Comparison of ENCODE assay signal across 1 cellular context in genomic region chr7:122305475-122306319, GRCh38.
A peak's percentile ranks its signal among the peaks of the same experiment; 100 is the strongest.
TF ChIP-seq lines count a peak whose summit lies in the region.

No MANE protein-coding gene starts in this region.

TF ChIP-seq in HEK293, 187 proteins besides CTCF, POLR2A, EP300 and RAD21 (continued from another document and continues in another):
- TF ChIP-seq ZNF292 (tag by site-specific recombination; IDR thresholded peaks at IDR 0.05; ENCODE audit: borderline replicate concordance, low read depth) = no peak
- peak; percentile 95 for TF ChIP-seq ZIC2 (tag by site-specific recombination; IDR thresholded peaks at IDR 0.05)
- TF ChIP-seq ZNF274 (IDR thresholded peaks at IDR 0.05; ENCODE audit: low read length) = no peak
- TF ChIP-seq ZNF274 (tag by site-specific recombination; IDR thresholded peaks at IDR 0.05; ENCODE audit: borderline replicate concordance) = no peak
- TF ChIP-seq ZNF610 (tag by site-specific recombination; IDR thresholded peaks at IDR 0.05; ENCODE audit: borderline replicate concordance) = peak; percentile 44; the same call in 1 of the 2 replicates
- no peak for TF ChIP-seq ZNF549 (tag by site-specific recombination; IDR thresholded peaks at IDR 0.05)
- TF ChIP-seq PATZ1 (tag by site-specific recombination; IDR thresholded peaks at IDR 0.05) = peak; percentile 60; the same call in 1 of the 2 replicates
- TF ChIP-seq ZNF221 (tag by site-specific recombination; IDR thresholded peaks at IDR 0.05; ENCODE audit: borderline replicate concordance) = no peak
- peak; percentile 47; the same call in 1 of the 2 replicates for TF ChIP-seq KLF8 (tag by site-specific recombination; IDR thresholded peaks at IDR 0.05)
- no peak for TF ChIP-seq ZNF664 (tag by site-specific recombination; IDR thresholded peaks at IDR 0.05)
- TF ChIP-seq ZBTB7A (tag by site-specific recombination; IDR thresholded peaks at IDR 0.05; ENCODE audit: low read depth) = no peak
- no peak for TF ChIP-seq ZNF510 (tag by site-specific recombination; IDR thresholded peaks at IDR 0.05; ENCODE audit: insufficient replicate concordance)
- TF ChIP-seq ZNF335 (tag by site-specific recombination; conservative IDR thresholded peaks at IDR 0.05) = peak; percentile 95
- TF ChIP-seq ZNF837 (tag by site-specific recombination; IDR thresholded peaks at IDR 0.05) = no peak
- TF ChIP-seq ZNF521 (tag by site-specific recombination; IDR thresholded peaks at IDR 0.05) = no peak
- TF ChIP-seq EGR2 (tag by site-specific recombination; IDR thresholded peaks at IDR 0.05; ENCODE audit: low read depth) = peak; percentile 38; the same call in 1 of the 2 replicates
- no peak for TF ChIP-seq ZNF248 (tag by site-specific recombination; IDR thresholded peaks at IDR 0.05)
- no peak for TF ChIP-seq ZNF677 (tag by site-specific recombination; IDR thresholded peaks at IDR 0.05)
- TF ChIP-seq REST (tag by site-specific recombination; IDR thresholded peaks at IDR 0.05) = no peak
- peak; percentile 60 for TF ChIP-seq KLF1 (tag by site-specific recombination; IDR thresholded peaks at IDR 0.05)
- no peak for TF ChIP-seq HOXC10 (CRISPR knock-in tag; IDR thresholded peaks at IDR 0.05)
- TF ChIP-seq ZNF324 (tag by site-specific recombination; IDR thresholded peaks at IDR 0.05) = no peak
- TF ChIP-seq ZBTB20 (tag by site-specific recombination; IDR thresholded peaks at IDR 0.05) = peak; percentile 63; the same call in 1 of the 2 replicates
- TF ChIP-seq ZNF501 (tag by site-specific recombination; IDR thresholded peaks at IDR 0.05) = peak; percentile 35; the same call in 1 of the 2 replicates
- TF ChIP-seq TCF7L2 (IDR thresholded peaks at IDR 0.05; ENCODE audit: borderline replicate concordance, low read depth, low read length) = no peak
- no peak for TF ChIP-seq ZNF658 (tag by site-specific recombination; IDR thresholded peaks at IDR 0.05)
- TF ChIP-seq ZNF585B (tag by site-specific recombination; IDR thresholded peaks at IDR 0.05) = no peak
- no peak for TF ChIP-seq ZNF488 (tag by site-specific recombination; IDR thresholded peaks at IDR 0.05)
- TF ChIP-seq ZEB2 (tag by site-specific recombination; IDR thresholded peaks at IDR 0.05) = peak; percentile 50; the same call in 1 of the 2 replicates
- no peak for TF ChIP-seq ZNF398 (tag by site-specific recombination; IDR thresholded peaks at IDR 0.05)
- no peak for TF ChIP-seq ZNF555 (tag by site-specific recombination; conservative IDR thresholded peaks at IDR 0.05)
- TF ChIP-seq ZNF707 (tag by site-specific recombination; IDR thresholded peaks at IDR 0.05) = no peak
- TF ChIP-seq ZNF623 (tag by site-specific recombination; IDR thresholded peaks at IDR 0.05) = no peak
- TF ChIP-seq ZNF571 (tag by site-specific recombination; IDR thresholded peaks at IDR 0.05) = no peak
- no peak for TF ChIP-seq ZNF701 (tag by site-specific recombination; IDR thresholded peaks at IDR 0.05)
- no peak for TF ChIP-seq PRDM2 (tag by site-specific recombination; IDR thresholded peaks at IDR 0.05; ENCODE audit: borderline replicate concordance)
- TF ChIP-seq ZNF670 (tag by site-specific recombination; IDR thresholded peaks at IDR 0.05; ENCODE audit: low read depth) = no peak
- TF ChIP-seq KLF9 (tag by site-specific recombination; IDR thresholded peaks at IDR 0.05; ENCODE audit: low read depth) = no peak
- no peak for TF ChIP-seq ZNF777 (tag by site-specific recombination; IDR thresholded peaks at IDR 0.05; ENCODE audit: borderline replicate concordance)
- no peak for TF ChIP-seq ZNF76 (tag by site-specific recombination; IDR thresholded peaks at IDR 0.05; ENCODE audit: borderline replicate concordance, low read depth)
- no peak for TF ChIP-seq ZNF175 (tag by site-specific recombination; IDR thresholded peaks at IDR 0.05)
- TF ChIP-seq ZNF473 (tag by site-specific recombination; IDR thresholded peaks at IDR 0.05) = no peak
- no peak for TF ChIP-seq ATF2 (tag by site-specific recombination; IDR thresholded peaks at IDR 0.05; ENCODE audit: low read depth)
- peak; percentile 85 for TF ChIP-seq GLIS2 (tag by site-specific recombination; IDR thresholded peaks at IDR 0.05)
- no peak for TF ChIP-seq MZF1 (tag by site-specific recombination; IDR thresholded peaks at IDR 0.05; ENCODE audit: borderline replicate concordance)
- TF ChIP-seq IKZF3 (tag by site-specific recombination; IDR thresholded peaks at IDR 0.05) = peak; percentile 45; the same call in 1 of the 2 replicates
- peak; percentile 93 for TF ChIP-seq SCRT2 (tag by site-specific recombination; IDR thresholded peaks at IDR 0.05)
- TF ChIP-seq TSHZ1 (tag by site-specific recombination; IDR thresholded peaks at IDR 0.05; ENCODE audit: borderline replicate concordance) = no peak
